Comparison of ENCODE assay signal across 11 cellular contexts in genomic region chr6:33583591-33584155, GRCh38. TPM values are rescaled to one million over a fixed set of nuclear protein-coding genes. Genes with fewer than 3 reads are reported as not detected.
DNase-seq lines count a peak whose midpoint lies in the region; ATAC-seq and TF ChIP-seq lines count a peak whose summit lies in the region.
"Had no signal": no experiment of that assay in that cellular context is flagged by ENCODE, and none has a peak within 500 bp of the region (broad histone marks: within the 10 kb centered on the region; RNA-seq: fewer than 3 reads in every experiment).

No MANE protein-coding gene starts in this region.

- no peak overlapping the region for H3K27ac Mint-ChIP-seq in MCF 10A (ENCODE audit: low read depth, unreplicated experiment)
- peak overlapping the region; percentile 89 for H3K27ac Mint-ChIP-seq in stimulated activated effector memory CD8-positive, alpha-beta T cell treated with anti-CD3 and anti-CD28 coated beads, Interleukin-12 subunit alpha, Interleukin-12 subunit beta, amount 100 ng/mL, for 72 hours

- TF ChIP-seq CTCF in MCF 10A (IDR thresholded peaks at IDR 0.05; ENCODE audit: unreplicated experiment) (peak; percentile 43), breast epithelium (IDR thresholded peaks at IDR 0.05) (no peak), choroid plexus epithelial cell (conservative IDR thresholded peaks at IDR 0.05; ENCODE audit: low read depth, low read length) (peak; percentile 61)

- H3K4me1 ChIP-seq in breast epithelium = peaks cover 0 to under 1% of the 10 kb centered on the region in 2 donors

- no peaks in the 10 kb centered on the region for H3K9me3 Mint-ChIP-seq in MCF 10A (ENCODE audit: unreplicated experiment)
- no peaks in the 10 kb centered on the region for H3K9me3 Mint-ChIP-seq in stimulated activated effector memory CD8-positive, alpha-beta T cell treated with anti-CD3 and anti-CD28 coated beads, Interleukin-12 subunit alpha, Interleukin-12 subunit beta, amount 100 ng/mL, for 72 hours

- H3K27me3 ChIP-seq in breast epithelium = no peaks in the 10 kb centered on the region

- POLR2A ChIA-PET in MCF 10A (lab: Yijun Ruan, JAX) = interaction anchor here (0.7 to 2.1 kb wide), 2 partner anchors 42 to 117 kb away, joined by 3 to 5 read pairs; no protein-coding TSS in a partner anchor

- H3K36me3 Mint-ChIP-seq in MCF 10A (ENCODE audit: insufficient read depth, unreplicated experiment) = no peaks in the 10 kb centered on the region
- peaks cover 7% of the 10 kb centered on the region for H3K36me3 Mint-ChIP-seq in stimulated activated effector memory CD8-positive, alpha-beta T cell treated with anti-CD3 and anti-CD28 coated beads, Interleukin-12 subunit alpha, Interleukin-12 subunit beta, amount 100 ng/mL, for 72 hours

- H3K4me3 ChIP-seq in breast epithelium (no peak overlapping the region), choroid plexus epithelial cell (ENCODE audit: low read depth, low read length) (no peak overlapping the region)
- H3K4me3 ChIP-seq: coronary artery, HAP-1 had no signal

- ATAC-seq in stimulated activated effector memory CD8-positive, alpha-beta T cell treated with anti-CD3 and anti-CD28 coated beads, Interleukin-12 subunit alpha, Interleukin-12 subunit beta, amount 100 ng/mL, for 72 hours = no peak

- TF ChIP-seq POLR2A in breast epithelium (IDR thresholded peaks at IDR 0.05) = no peak

- H3K27ac ChIP-seq in breast epithelium = no peak overlapping the region
- H3K27ac ChIP-seq: coronary artery had no signal

- CTCF ChIA-PET in MCF 10A (lab: Yijun Ruan, JAX) = interaction anchor here (0.5 to 7.0 kb wide), 8 partner anchors 11 to 178 kb away, joined by 3 to 71 read pairs (median 4); partner anchors contain the start of gene UQCC2

- H3K4me1 Mint-ChIP-seq in MCF 10A (ENCODE audit: insufficient read depth, unreplicated experiment) = peaks cover 11% of the 10 kb centered on the region
- peaks cover 38% of the 10 kb centered on the region for H3K4me1 Mint-ChIP-seq in stimulated activated effector memory CD8-positive, alpha-beta T cell treated with anti-CD3 and anti-CD28 coated beads, Interleukin-12 subunit alpha, Interleukin-12 subunit beta, amount 100 ng/mL, for 72 hours

- no peaks in the 10 kb centered on the region for H3K27me3 Mint-ChIP-seq in MCF 10A (ENCODE audit: insufficient read depth, unreplicated experiment)

- DNase-seq in MCF 10A (ENCODE audit: unreplicated experiment) = no peak
- DNase-seq in breast epithelium (ENCODE audit: low spot score in 2 of 2) = no peak
- peak; percentile 62 for DNase-seq in NCI-H1694 (lab: John Stamatoyannopoulos, UW)
- DNase-seq in choroid plexus epithelial cell (ENCODE audit: low read depth) = peak; percentile 39
- DNase-seq in stimulated activated effector memory CD8-positive, alpha-beta T cell treated with anti-CD3 and anti-CD28 coated beads, Interleukin-12 subunit alpha, Interleukin-12 subunit beta, amount 100 ng/mL, for 72 hours (ENCODE audit: low spot score in 2 of 2) = no peak
- no peak for DNase-seq in occipital lobe (lab: John Stamatoyannopoulos, UW)
- no peak for DNase-seq in central memory CD4-positive, alpha-beta T cell
- no peak for DNase-seq in posterior vena cava (ENCODE audit: low spot score)
- DNase-seq: stimulated activated CD4-positive, alpha-beta T cell treated with anti-CD3 and anti-CD28 coated beads, Interleukin-2, amount 100 ng/mL, for 24 hours had no signal

- no TSS peak for BruUV-seq in MCF 10A (replicated peaks; lab: Mats Ljungman, UMichigan)

- no peaks in the 10 kb centered on the region for H3K36me3 ChIP-seq in breast epithelium
- H3K36me3 ChIP-seq: HAP-1 had no signal

- intact Hi-C loops in MCF 10A (cut with micrococcal nuclease) = no loop called here
- intact Hi-C loops in breast epithelium (cut with DNase I; ENCODE audit: low total_unique reads) = loop anchor here (10.0 kb wide), 1 partner anchor 111 kb away; no protein-coding TSS in a partner anchor
- intact Hi-C loops in posterior vena cava (cut with DNase I) = loop anchor here (10.0 kb wide), 2 partner anchors 91 to 571 kb away; no protein-coding TSS in a partner anchor

- H3K4me3 Mint-ChIP-seq in MCF 10A (ENCODE audit: unreplicated experiment) = no peak overlapping the region
- no peak overlapping the region for H3K4me3 Mint-ChIP-seq in stimulated activated effector memory CD8-positive, alpha-beta T cell treated with anti-CD3 and anti-CD28 coated beads, Interleukin-12 subunit alpha, Interleukin-12 subunit beta, amount 100 ng/mL, for 72 hours

- H3K9me3 ChIP-seq in breast epithelium = no peaks in the 10 kb centered on the region
- H3K9me3 ChIP-seq: HAP-1 had no signal

RNA-seq across cellular contexts. Expression of gene BAK1, which starts 3.6 kb away (rescaled TPM):
- 45.8 and 57.7 TPM in 2 replicates for total RNA-seq in MCF 10A (2022)
- 10 to 100 TPM in 1 of 3 donors, 1 to 10 TPM in 2; 6.7 to 11.1 (median 7.0) TPM for total RNA-seq in breast epithelium
- total RNA-seq in occipital lobe = 3.7 TPM
- total RNA-seq in posterior vena cava = 10 to 100 TPM; 12.4 to 17.7 TPM

RNA-seq across cellular contexts. Expression of gene ITPR3, which starts 37.4 kb away (rescaled TPM):
- total RNA-seq in MCF 10A (2022) = 86.9 and 109 TPM in 2 replicates
- 10 to 100 TPM; 18.4 to 40.0 (median 27.7) TPM for total RNA-seq in breast epithelium
- 0.78 TPM for total RNA-seq in occipital lobe
- total RNA-seq in posterior vena cava = 10 to 100 TPM; 15.6 to 17.1 TPM

Comparison
In these comparisons a context has a peak if more than half of its experiments do, and no peak if none do; other contexts are left out.
1. CTCF ChIP-seq: peak in MCF 10A (single experiment) and choroid plexus epithelial cell (single experiment); none in breast epithelium (0 of 3).
2. DNase-seq: peak in NCI-H1694 (single experiment) and choroid plexus epithelial cell (single experiment); none in MCF 10A (single experiment), breast epithelium (0 of 2), stimulated activated effector memory CD8-positive, alpha-beta T cell treated with anti-CD3 and anti-CD28 coated beads, Interleukin-12 subunit alpha, Interleukin-12 subunit beta, amount 100 ng/mL, for 72 hours (0 of 2), occipital lobe (single experiment), central memory CD4-positive, alpha-beta T cell (single experiment) and posterior vena cava (single experiment).